1 cellular context compared by ENCODE assay signal in the genomic region with DNA sequence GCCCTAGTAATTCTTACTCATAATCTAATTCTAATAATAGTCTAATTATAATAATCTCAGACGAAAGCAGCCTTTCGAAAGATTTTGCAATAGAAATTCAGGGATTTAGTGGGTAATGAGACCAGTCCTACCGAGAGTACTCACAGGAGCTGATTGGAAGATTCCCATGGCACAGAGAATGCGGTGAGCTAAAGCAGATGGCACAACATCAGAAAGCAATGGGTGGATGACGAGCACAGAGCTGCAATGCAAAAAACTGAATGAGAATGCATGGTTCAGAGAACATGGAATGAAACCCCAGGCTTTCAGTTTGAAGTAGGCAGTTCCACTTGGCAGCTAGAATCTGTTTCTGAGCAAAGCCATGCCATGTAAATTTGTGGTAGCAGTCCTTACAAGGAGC.
TF ChIP-seq lines count a peak whose summit lies in the region.

No MANE protein-coding gene starts in this region.

TF ChIP-seq in GM23338, 12 proteins besides CTCF, POLR2A, EP300 and RAD21 (continued from another document):
- TF ChIP-seq ZNF462 (CRISPR knock-in tag; IDR thresholded peaks at IDR 0.05) (no peak), EZH2phosphoT487 (IDR thresholded peaks at IDR 0.05; ENCODE audit: unreplicated experiment) (no peak), STAT1 (IDR thresholded peaks at IDR 0.05; ENCODE audit: unreplicated experiment) (no peak)
